In genomic region chr9:135244751-135245221, GRCh38 we compare ENCODE assay signal across 1 cellular context.
TF ChIP-seq lines count a peak whose summit lies in the region.

No MANE protein-coding gene starts in this region.

TF ChIP-seq in WTC11, 78 proteins besides CTCF, POLR2A, EP300 and RAD21 (continued from another document):
- TF ChIP-seq, protein P1, sequence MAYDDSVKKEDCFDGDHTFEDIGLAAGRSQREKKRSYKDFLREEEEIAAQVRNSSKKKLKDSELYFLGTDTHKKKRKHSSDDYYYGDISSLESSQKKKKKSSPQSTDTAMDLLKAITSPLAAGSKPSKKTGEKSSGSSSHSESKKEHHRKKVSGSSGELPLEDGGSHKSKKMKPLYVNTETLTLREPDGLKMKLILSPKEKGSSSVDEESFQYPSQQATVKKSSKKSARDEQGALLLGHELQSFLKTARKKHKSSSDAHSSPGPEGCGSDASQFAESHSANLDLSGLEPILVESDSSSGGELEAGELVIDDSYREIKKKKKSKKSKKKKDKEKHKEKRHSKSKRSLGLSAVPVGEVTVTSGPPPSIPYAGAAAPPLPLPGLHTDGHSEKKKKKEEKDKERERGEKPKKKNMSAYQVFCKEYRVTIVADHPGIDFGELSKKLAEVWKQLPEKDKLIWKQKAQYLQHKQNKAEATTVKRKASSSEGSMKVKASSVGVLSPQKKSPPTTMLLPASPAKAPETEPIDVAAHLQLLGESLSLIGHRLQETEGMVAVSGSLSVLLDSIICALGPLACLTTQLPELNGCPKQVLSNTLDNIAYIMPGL (CRISPR knock-in tag; IDR thresholded peaks at IDR 0.05): no peak
- TF ChIP-seq ELF4 (CRISPR knock-in tag; IDR thresholded peaks at IDR 0.05; ENCODE audit: low read depth) (no peak), NR1H2 (CRISPR knock-in tag; IDR thresholded peaks at IDR 0.05) (no peak), SMAD3 (CRISPR knock-in tag; IDR thresholded peaks at IDR 0.05; ENCODE audit: borderline replicate concordance) (no peak), ZNF121 (CRISPR knock-in tag; IDR thresholded peaks at IDR 0.05) (no peak), MAX (CRISPR knock-in tag; IDR thresholded peaks at IDR 0.05) (no peak)
- TF ChIP-seq, protein P2, sequence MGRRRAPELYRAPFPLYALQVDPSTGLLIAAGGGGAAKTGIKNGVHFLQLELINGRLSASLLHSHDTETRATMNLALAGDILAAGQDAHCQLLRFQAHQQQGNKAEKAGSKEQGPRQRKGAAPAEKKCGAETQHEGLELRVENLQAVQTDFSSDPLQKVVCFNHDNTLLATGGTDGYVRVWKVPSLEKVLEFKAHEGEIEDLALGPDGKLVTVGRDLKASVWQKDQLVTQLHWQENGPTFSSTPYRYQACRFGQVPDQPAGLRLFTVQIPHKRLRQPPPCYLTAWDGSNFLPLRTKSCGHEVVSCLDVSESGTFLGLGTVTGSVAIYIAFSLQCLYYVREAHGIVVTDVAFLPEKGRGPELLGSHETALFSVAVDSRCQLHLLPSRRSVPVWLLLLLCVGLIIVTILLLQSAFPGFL (CRISPR knock-in tag; IDR thresholded peaks at IDR 0.05; ENCODE audit: borderline replicate concordance): no peak
- TF ChIP-seq, protein P3, sequence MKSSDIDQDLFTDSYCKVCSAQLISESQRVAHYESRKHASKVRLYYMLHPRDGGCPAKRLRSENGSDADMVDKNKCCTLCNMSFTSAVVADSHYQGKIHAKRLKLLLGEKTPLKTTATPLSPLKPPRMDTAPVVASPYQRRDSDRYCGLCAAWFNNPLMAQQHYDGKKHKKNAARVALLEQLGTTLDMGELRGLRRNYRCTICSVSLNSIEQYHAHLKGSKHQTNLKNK (CRISPR knock-in tag; IDR thresholded peaks at IDR 0.05): no peak
TF ChIP-seq in WTC11: peak in this region for 0.
